8 cellular contexts compared by ENCODE assay signal in genomic region chr10:123154092-123154942, GRCh38. TPM values are rescaled to one million over a fixed set of nuclear protein-coding genes. Genes with fewer than 3 reads are reported as not detected.
DNase-seq lines count a peak whose midpoint lies in the region; ATAC-seq and TF ChIP-seq lines count a peak whose summit lies in the region.

BUB3 (plus strand) TSS chr10:123154402; CDS start chr10:123154918, 516 bp downstream.

- H3K36me3 Mint-ChIP-seq in GM23338 (ENCODE audit: low read depth) (peaks cover 57% of the 10 kb centered on the region), naive B cell (peaks cover 24 to 27% of the 10 kb centered on the region in 2 donors)
- H3K36me3 Mint-ChIP-seq in stimulated activated memory B cell treated with anti-CD40 and anti-IgM and Interleukin-4, amounts not matched to agents 10 μg/mL and 1 μg/mL and 100 μg/mL, for 72 hours = peaks cover 33% of the 10 kb centered on the region

- H3K27ac Mint-ChIP-seq in GM23338 (peak within 1 kb of the TSS; percentile 99), naive B cell (peak within 1 kb of the TSS; percentile 96 to 99 (median 98))
- H3K27ac Mint-ChIP-seq in stimulated activated memory B cell treated with anti-CD40 and anti-IgM and Interleukin-4, amounts not matched to agents 10 μg/mL and 1 μg/mL and 100 μg/mL, for 72 hours = peak within 1 kb of the TSS; percentile 96

- no peaks in the 10 kb centered on the region for H3K9me3 ChIP-seq in DOHH2 (ENCODE audit: control insufficient read depth, insufficient read depth, low read length)

- peaks cover 39% of the 10 kb centered on the region for H3K27me3 Mint-ChIP-seq in GM23338 (ENCODE audit: insufficient read depth, low read depth, poor library complexity)
- peaks cover 8 to 29% (median 27%) of the 10 kb centered on the region in 3 donors for H3K27me3 Mint-ChIP-seq in naive B cell
- H3K27me3 Mint-ChIP-seq in stimulated activated memory B cell treated with anti-CD40 and anti-IgM and Interleukin-4, amounts not matched to agents 10 μg/mL and 1 μg/mL and 100 μg/mL, for 72 hours = peaks cover 19% of the 10 kb centered on the region

- H3K9me2 ChIP-seq in DOHH2 (replicated peaks; ENCODE audit: control insufficient read depth, low read length) (no peaks in the 10 kb centered on the region), GM23338 (ENCODE audit: insufficient read depth) (no peaks in the 10 kb centered on the region)

- H3K4me1 Mint-ChIP-seq in GM23338 = peaks cover 64% of the 10 kb centered on the region
- H3K4me1 Mint-ChIP-seq in naive B cell = peaks cover 39 to 63% (median 56%) of the 10 kb centered on the region in 3 donors
- H3K4me1 Mint-ChIP-seq in stimulated activated memory B cell treated with anti-CD40 and anti-IgM and Interleukin-4, amounts not matched to agents 10 μg/mL and 1 μg/mL and 100 μg/mL, for 72 hours = peaks cover 51% of the 10 kb centered on the region

- H3K9me3 Mint-ChIP-seq in GM23338 (no peaks in the 10 kb centered on the region; the same call in 2 of the 3 replicates), naive B cell (peaks cover 0 to 3% (median 0%) of the 10 kb centered on the region in 7 donors)
- H3K9me3 Mint-ChIP-seq in stimulated activated memory B cell treated with anti-CD40 and anti-IgM and Interleukin-4, amounts not matched to agents 10 μg/mL and 1 μg/mL and 100 μg/mL, for 72 hours = no peaks in the 10 kb centered on the region

- H3K4me3 ChIP-seq in DOHH2 (ENCODE audit: low read length) = peak within 1 kb of the TSS; percentile 98
- peak within 1 kb of the TSS; percentile 81 for H3K4me3 ChIP-seq in GM23338

- peak; percentile 99 for DNase-seq in GM23338 (ENCODE audit: low spot score)
- peak; percentile 100 for DNase-seq in LHCN-M2 (ENCODE audit: low read depth)
- DNase-seq in RPMI8226 = peak; percentile 97
- DNase-seq in activated T-helper 1 cell treated with anti-CD3 and anti-CD28 coated beads, Interleukin-2, amount 50 U/mL, for 16 hours (ENCODE audit: low read depth in 1 of 2, low spot score in 1 of 2) = peak; percentile 82 to 90
- DNase-seq in fibroblast of gingiva (ENCODE audit: low read depth) = peak; percentile 99
- peak; percentile 95 for DNase-seq in naive B cell

- H2AFZ ChIP-seq in GM23338 = no peak within 1 kb of the TSS

- peaks cover 62% of the 10 kb centered on the region for H3K4me1 ChIP-seq in DOHH2 (ENCODE audit: control insufficient read depth, low read length)
- peaks cover 42% of the 10 kb centered on the region for H3K4me1 ChIP-seq in GM23338 (ENCODE audit: insufficient read depth)

- H3K27me3 ChIP-seq in DOHH2 (ENCODE audit: control insufficient read depth, low read length) (peaks cover 24% of the 10 kb centered on the region), GM23338 (ENCODE audit: insufficient read depth) (peaks cover 37% of the 10 kb centered on the region)

- H3F3A ChIP-seq in DOHH2 (ENCODE audit: control insufficient read depth, insufficient read depth) (peaks cover 4% of the 10 kb centered on the region; the same call in 1 of the 2 replicates), GM23338 (replicated peaks; ENCODE audit: low read depth) (peaks cover 16% of the 10 kb centered on the region; the same call in 1 of the 2 replicates)

- peaks cover 56% of the 10 kb centered on the region for H3K36me3 ChIP-seq in DOHH2 (ENCODE audit: control insufficient read depth, low read length)
- peaks cover 29% of the 10 kb centered on the region for H3K36me3 ChIP-seq in GM23338 (ENCODE audit: insufficient read depth)

- H3K79me2 ChIP-seq in DOHH2 (ENCODE audit: control insufficient read depth, low read length) (peaks cover 51% of the 10 kb centered on the region), GM23338 (replicated peaks; ENCODE audit: insufficient read depth) (peaks cover 50% of the 10 kb centered on the region)

- peak; percentile 84 for ATAC-seq in GM23338
- ATAC-seq in naive B cell (ENCODE audit: low read depth in 2 of 2) = peak; percentile 90 to 92
- peak; percentile 99 for ATAC-seq in stimulated activated memory B cell treated with anti-CD40 and anti-IgM and Interleukin-4, amounts not matched to agents 10 μg/mL and 1 μg/mL and 100 μg/mL, for 72 hours

- peak within 1 kb of the TSS; percentile 99 for H3K4me3 Mint-ChIP-seq in GM23338
- peak within 1 kb of the TSS; percentile 91 to 100 (median 100) for H3K4me3 Mint-ChIP-seq in naive B cell
- peak within 1 kb of the TSS; percentile 96 for H3K4me3 Mint-ChIP-seq in stimulated activated memory B cell treated with anti-CD40 and anti-IgM and Interleukin-4, amounts not matched to agents 10 μg/mL and 1 μg/mL and 100 μg/mL, for 72 hours

- peak within 1 kb of the TSS; percentile 87 for H3K27ac ChIP-seq in DOHH2 (ENCODE audit: low read depth, low read length)
- peak within 1 kb of the TSS; percentile 58; the same call in 1 of the 2 replicates for H3K27ac ChIP-seq in GM23338 (ENCODE audit: low read depth)

- TF ChIP-seq CTCF in DOHH2 (IDR thresholded peaks at IDR 0.05; ENCODE audit: low read depth, low read length, poor library complexity, severe bottlenecking) = no peak
- no peak for TF ChIP-seq CTCF in GM23338 (conservative IDR thresholded peaks at IDR 0.05; ENCODE audit: low read depth in 2 of 2)

- H3K4me2 ChIP-seq in DOHH2 (ENCODE audit: low read length) (peak within 1 kb of the TSS; percentile 89), GM23338 (peak within 1 kb of the TSS; percentile 90)

- H4K20me1 ChIP-seq in DOHH2 (ENCODE audit: control insufficient read depth, insufficient read depth, low read depth, low read length) (peaks cover 42% of the 10 kb centered on the region), GM23338 (replicated peaks; ENCODE audit: insufficient read depth) (peaks cover 41% of the 10 kb centered on the region)

TF ChIP-seq in GM23338, 12 proteins besides CTCF, POLR2A, EP300 and RAD21:
- TF ChIP-seq REST (IDR thresholded peaks at IDR 0.05; ENCODE audit: unreplicated experiment) (no peak), ETS1 (IDR thresholded peaks at IDR 0.05) (peak; percentile 99), CREB1 (CRISPR knock-in tag; IDR thresholded peaks at IDR 0.05; ENCODE audit: low read depth) (peak; percentile 49), JUNB (IDR thresholded peaks at IDR 0.05; ENCODE audit: unreplicated experiment) (no peak), POLR2AphosphoS5 (IDR thresholded peaks at IDR 0.05; ENCODE audit: low read depth) (peak; percentile 96), EZH2phosphoT487 (IDR thresholded peaks at IDR 0.05; ENCODE audit: unreplicated experiment) (no peak)

RNA-seq across cellular contexts. Expression of gene BUB3, which starts in this region (rescaled TPM):
- 272 and 361 TPM in 2 replicates for total RNA-seq in GM23338 (2014; rRNA removed; shearing (Covaris generic))
- polyA plus RNA-seq in GM23338 (2016; fragmentation: Nextera tagmentation; extraction: Ambion mirVana) (197 and 243 TPM in 2 replicates), naive B cell (ENCODE audit: low read depth in 6 of 6) (100 to 1,000 TPM; 135 to 244 (median 163) TPM)
- 361 and 363 TPM in 2 replicates for total RNA-seq in LHCN-M2 (2014; rRNA removed)
- polyA plus RNA-seq in LHCN-M2 (2012) = 133 TPM

Comparison
In these comparisons a context has a peak if more than half of its experiments do, and no peak if none do; other contexts are left out.
1. Peak in every context shown above with its lines: DNase-seq, ATAC-seq, H3K4me3 ChIP-seq and H3K27ac ChIP-seq.